2 cellular contexts compared by ENCODE assay signal in the genomic region with DNA sequence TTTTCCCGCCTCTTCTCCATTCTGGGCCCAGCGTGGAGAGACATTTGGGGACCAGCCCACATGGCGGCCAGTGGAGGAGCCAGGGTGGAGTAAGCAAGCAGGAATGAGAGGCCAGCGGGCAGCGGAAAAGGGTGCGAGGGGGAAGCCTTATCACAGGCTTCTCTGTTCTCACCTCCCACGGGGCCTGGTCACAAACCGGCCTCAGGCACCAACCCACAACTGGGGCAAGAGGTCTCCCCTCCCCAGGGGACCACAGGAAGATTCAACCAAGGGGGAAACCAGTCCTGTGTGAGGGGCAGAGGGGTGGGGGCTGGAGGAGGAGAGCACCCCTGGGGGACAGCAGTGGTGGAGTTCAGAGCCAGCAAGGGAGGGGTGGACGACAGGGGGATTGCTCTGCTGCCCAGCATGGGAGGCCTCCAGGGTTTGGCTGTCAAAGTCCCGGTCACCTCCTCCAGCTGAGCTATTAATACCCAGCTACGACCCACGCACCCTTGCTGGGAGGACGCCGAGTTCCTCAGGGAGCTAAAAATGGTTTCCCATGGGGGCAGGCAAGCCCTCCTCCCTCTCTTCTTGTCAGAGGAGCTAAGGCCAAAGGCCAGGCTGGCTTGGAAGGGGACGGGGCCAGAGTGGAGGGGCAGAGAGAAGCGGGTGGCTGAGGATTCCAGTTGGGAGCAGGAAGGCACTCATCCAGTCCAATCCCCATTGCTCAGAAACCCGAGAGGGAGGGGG.
TF ChIP-seq lines count a peak whose summit lies in the region.

No MANE protein-coding gene starts in this region.

TF ChIP-seq in IMR-90, 13 proteins besides CTCF, POLR2A, EP300 and RAD21:
- TF ChIP-seq NFE2L2 (IDR thresholded peaks at IDR 0.05; ENCODE audit: low read depth, low read length) (no peak), BHLHE40 (IDR thresholded peaks at IDR 0.05; ENCODE audit: low read depth, low read length) (no peak), RFX5 (IDR thresholded peaks at IDR 0.05; ENCODE audit: low read depth, low read length) (no peak), CEBPB (IDR thresholded peaks at IDR 0.05; ENCODE audit: low read depth, low read length) (no peak)

TF ChIP-seq in liver, 16 proteins besides CTCF, POLR2A, EP300 and RAD21:
- TF ChIP-seq JUND (IDR thresholded peaks at IDR 0.05) (no peak), HNF4A (conservative IDR thresholded peaks at IDR 0.05) (no peak), RXRA (IDR thresholded peaks at IDR 0.05) (peak in 1 of 2 donors; percentile 12), ZBTB33 (IDR thresholded peaks at IDR 0.05) (no peak), NR2F2 (IDR thresholded peaks at IDR 0.05) (peak; percentile 91), YY1 (IDR thresholded peaks at IDR 0.05) (no peak), SP1 (IDR thresholded peaks at IDR 0.05) (peak; percentile 37), FOXA2 (IDR thresholded peaks at IDR 0.05) (no peak)
TF ChIP-seq in liver: peak in this region for 3.
